Comparison of ENCODE assay signal across 8 cellular contexts in the genomic region with DNA sequence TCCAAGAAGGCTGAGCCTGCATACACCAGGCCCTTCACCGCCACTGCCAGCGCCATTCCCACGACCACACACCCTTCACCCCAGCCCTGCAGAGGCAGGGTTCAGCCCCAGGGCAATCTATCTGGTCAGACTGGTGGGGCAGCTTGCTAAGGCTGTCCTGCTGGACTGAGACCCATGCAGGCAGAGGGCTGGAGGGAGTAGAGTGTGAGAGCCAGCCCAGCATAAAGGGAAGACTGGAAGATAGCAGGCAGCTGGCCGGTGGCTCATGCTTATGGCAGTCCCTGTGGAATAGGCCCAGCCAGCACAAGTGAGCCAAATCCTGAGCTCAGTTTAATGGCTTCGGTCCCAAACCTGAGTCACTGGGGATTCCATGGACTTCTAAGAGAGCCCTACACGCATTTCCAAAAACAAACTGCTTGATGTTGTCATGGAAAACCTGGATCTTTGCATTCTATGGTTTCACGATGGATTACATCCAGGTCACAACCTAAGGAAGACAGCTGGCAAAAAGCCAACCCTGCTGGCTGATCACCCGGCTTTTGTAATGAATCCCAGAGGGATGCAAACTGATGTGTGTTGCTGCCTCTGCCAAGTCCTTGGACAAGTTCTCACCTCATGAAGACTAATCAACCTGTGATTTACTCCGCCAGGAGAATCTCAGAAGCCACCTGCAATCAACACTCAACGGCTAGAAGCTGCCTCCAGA.
DNase-seq lines count a peak whose midpoint lies in the region; ATAC-seq, FAIRE-seq and TF ChIP-seq lines count a peak whose summit lies in the region.

No MANE protein-coding gene starts in this region.

- POLR2A ChIA-PET in BJ (lab: Charles Lee): no interaction called here

- H3K4me3 ChIP-seq in BJ (ENCODE audit: low read depth, low read length) (no peak overlapping the region), bronchial epithelial cell (ENCODE audit: low read depth, low read length) (no peak overlapping the region)

- peak overlapping the region; percentile 46 for H3K27ac ChIP-seq in temporal lobe (ENCODE audit: low read depth, low read length)

- ATAC-seq in left colon: peak; percentile 45
- ATAC-seq in HG03342 (IDR thresholded peaks at IDR 0.05; ENCODE audit: unreplicated experiment): no peak

- CTCF ChIA-PET in BJ (lab: Yijun Ruan, JAX): interaction anchor here (1.1 to 1.4 kb wide), 3 partner anchors 9 to 37 kb away, joined by 3 to 4 read pairs (median 3); no protein-coding TSS in a partner anchor

- no peaks in the 10 kb centered on the region for H3K27me3 ChIP-seq in BJ (ENCODE audit: control insufficient read depth, insufficient read depth, low read length)
- no peaks in the 10 kb centered on the region for H3K27me3 ChIP-seq in bronchial epithelial cell (ENCODE audit: control insufficient read depth, insufficient read depth, low read length)

- no peaks in the 10 kb centered on the region for H3K36me3 ChIP-seq in BJ (ENCODE audit: control insufficient read depth, insufficient read depth, low read length)
- peaks cover 1% of the 10 kb centered on the region for H3K36me3 ChIP-seq in bronchial epithelial cell (ENCODE audit: control insufficient read depth, insufficient read depth, low read length)

- peak; percentile 36 for FAIRE-seq in bronchial epithelial cell (lab: Jason Lieb, UNC)

- DNase-seq in BJ (ENCODE audit: low read depth): peak; percentile 99
- DNase-seq in NCI-H1436 treated with DMSO at 0.1 percent for 48 hours (lab: John Stamatoyannopoulos, UW): peak; percentile 44
- peak; percentile 97 for DNase-seq in bronchial epithelial cell (ENCODE audit: low read depth)
- DNase-seq in left colon: peak; percentile 53 to 69
- DNase-seq in germinal center (ENCODE audit: low spot score): no peak
- no peak for DNase-seq in activated gamma-delta T cell treated with Interleukin-2 at 50 U/mL for 16 hours

- intact Hi-C loops in left colon (cut with DNase I, micrococcal nuclease): no loop called here

- TF ChIP-seq CTCF in BJ (IDR thresholded peaks at IDR 0.05; ENCODE audit: insufficient read depth, low read depth, low read length): no peak
- TF ChIP-seq CTCF in bronchial epithelial cell (IDR thresholded peaks at IDR 0.05; ENCODE audit: insufficient read depth, low read length, severe bottlenecking): no peak

Comparison
In these comparisons a context has a peak if more than half of its experiments do, and no peak if none do; other contexts are left out.
1. DNase-seq: peak in BJ (single experiment), NCI-H1436 treated with DMSO at 0.1 percent for 48 hours (single experiment), bronchial epithelial cell (single experiment) and left colon (2 of 2); none in germinal center (single experiment) and activated gamma-delta T cell treated with Interleukin-2 at 50 U/mL for 16 hours (single experiment).